Comparison of ENCODE assay signal across 8 cellular contexts in genomic region chr6:149334682-149335160, GRCh38. TPM values are rescaled to one million over a fixed set of nuclear protein-coding genes. Genes with fewer than 3 reads are reported as not detected.
DNase-seq lines count a peak whose midpoint lies in the region; ATAC-seq, FAIRE-seq and TF ChIP-seq lines count a peak whose summit lies in the region.

No MANE protein-coding gene starts in this region.

- H3K4me1 Mint-ChIP-seq in astrocyte (ENCODE audit: low read depth, unreplicated experiment) (peaks cover 74% of the 10 kb centered on the region), glutamatergic neuron (ENCODE audit: low read depth, unreplicated experiment) (peaks cover 30% of the 10 kb centered on the region)

- H3K79me2 ChIP-seq in astrocyte (ENCODE audit: insufficient read depth, low read length), result peaks cover 99% of the 10 kb centered on the region

- H3K27ac Mint-ChIP-seq in astrocyte (ENCODE audit: unreplicated experiment), result peak overlapping the region; percentile 89
- no peak overlapping the region for H3K27ac Mint-ChIP-seq in glutamatergic neuron (ENCODE audit: unreplicated experiment)

- TF ChIP-seq CTCF in astrocyte (IDR thresholded peaks at IDR 0.05; ENCODE audit: insufficient read depth, low read depth, low read length) (no peak), glutamatergic neuron (IDR thresholded peaks at IDR 0.05; ENCODE audit: partially characterized antibody, unreplicated experiment) (no peak)

- peak overlapping the region; percentile 62 for H3K4me3 Mint-ChIP-seq in astrocyte (ENCODE audit: unreplicated experiment)
- H3K4me3 Mint-ChIP-seq in glutamatergic neuron (ENCODE audit: unreplicated experiment), result no peak overlapping the region

- H3K4me1 ChIP-seq in astrocyte (ENCODE audit: insufficient read depth, low read length), result peaks cover 51% of the 10 kb centered on the region

- no peaks in the 10 kb centered on the region for H3K9me3 ChIP-seq in astrocyte (ENCODE audit: insufficient read depth, low read depth, low read length)

- H3K27me3 Mint-ChIP-seq in astrocyte (ENCODE audit: low read depth, unreplicated experiment), result no peaks in the 10 kb centered on the region
- peaks cover 2% of the 10 kb centered on the region for H3K27me3 Mint-ChIP-seq in glutamatergic neuron (ENCODE audit: unreplicated experiment)

- no peak overlapping the region for H3K4me3 ChIP-seq in astrocyte (ENCODE audit: insufficient read depth, low read depth, low read length)

- H3K27ac ChIP-seq in astrocyte (ENCODE audit: low read depth, low read length), result peak overlapping the region; percentile 61

- H3K36me3 Mint-ChIP-seq in astrocyte (ENCODE audit: low read depth, unreplicated experiment) (no peaks in the 10 kb centered on the region), glutamatergic neuron (ENCODE audit: unreplicated experiment) (no peaks in the 10 kb centered on the region)

- peak overlapping the region; percentile 68 for H3K4me2 ChIP-seq in astrocyte (ENCODE audit: low read length)

- H3K9me3 Mint-ChIP-seq in astrocyte (ENCODE audit: unreplicated experiment) (peaks cover 1% of the 10 kb centered on the region), glutamatergic neuron (ENCODE audit: unreplicated experiment) (peaks cover 3% of the 10 kb centered on the region)

- no peak overlapping the region for H2AFZ ChIP-seq in astrocyte (ENCODE audit: low read depth, low read length)

- ATAC-seq in HG03135 (IDR thresholded peaks at IDR 0.05; ENCODE audit: unreplicated experiment) (peak; percentile 53), HG02852 (IDR thresholded peaks at IDR 0.05; ENCODE audit: unreplicated experiment) (no peak)

- peak; percentile 94 for DNase-seq in ELR (ENCODE audit: low read depth)
- DNase-seq in astrocyte (ENCODE audit: low read depth), result peak; percentile 85
- peak; percentile 51 for DNase-seq in myocyte (ENCODE audit: low read depth)
- DNase-seq in activated CD4-positive, CD25-positive, alpha-beta regulatory T cell (lab: John Stamatoyannopoulos, UW), result no peak
- no peak for DNase-seq in DMS114 treated with DMSO at 0.1 percent for 48 hours (lab: John Stamatoyannopoulos, UW; ENCODE audit: unreplicated experiment)
- no peak for DNase-seq in glutamatergic neuron

- no peaks in the 10 kb centered on the region for H3K36me3 ChIP-seq in astrocyte (ENCODE audit: insufficient read depth, low read length)

- no peaks in the 10 kb centered on the region for H3K27me3 ChIP-seq in astrocyte (ENCODE audit: insufficient read depth, low read length)

- peaks cover 84% of the 10 kb centered on the region for H4K20me1 ChIP-seq in astrocyte (ENCODE audit: insufficient read depth, low read length)

- peak; percentile 43 for FAIRE-seq in astrocyte (lab: Jason Lieb, UNC)

- H3K9ac ChIP-seq in astrocyte (ENCODE audit: low read length), result peak overlapping the region; percentile 35

RNA-seq across cellular contexts. Expression of gene TAB2, which starts 17.2 kb away (rescaled TPM):
- total RNA-seq in astrocyte (81.8 and 85.7 TPM in 2 replicates), myocyte (33.2 and 37.0 TPM in 2 replicates), glutamatergic neuron (ENCODE audit: unreplicated experiment) (39.3 TPM)
- polyA plus RNA-seq in myocyte (2012), result 27.8 TPM

Comparison
In these comparisons a context has a peak if more than half of its experiments do, and no peak if none do; other contexts are left out.
1. DNase-seq: peak in ELR (single experiment), astrocyte (single experiment) and myocyte (single experiment); none in activated CD4-positive, CD25-positive, alpha-beta regulatory T cell (0 of 4), DMS114 treated with DMSO at 0.1 percent for 48 hours (single experiment) and glutamatergic neuron (single experiment).